In the genomic region with DNA sequence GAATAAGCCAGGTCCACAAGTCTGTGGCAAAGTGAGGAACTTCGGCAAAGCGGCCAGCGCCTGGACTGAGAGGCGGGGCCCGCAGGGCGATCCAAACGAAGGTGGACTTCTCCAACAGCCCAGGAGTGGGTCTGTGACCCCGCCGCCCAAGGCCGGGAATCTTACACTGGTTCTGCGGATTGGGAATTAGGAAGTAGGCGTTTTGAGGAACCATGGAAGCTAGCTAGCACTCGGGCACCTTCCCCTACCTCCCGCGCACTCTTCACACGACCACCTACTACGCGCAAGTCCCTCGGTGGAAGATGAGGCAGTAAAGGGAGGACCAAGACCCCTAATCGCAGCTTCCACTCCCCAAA, we compare ENCODE assay signal across 6 cellular contexts. TPM values are rescaled to one million over a fixed set of nuclear protein-coding genes. Genes with fewer than 3 reads are reported as not detected.
A peak's percentile ranks its signal among the peaks of the same experiment; 100 is the strongest.
DNase-seq lines count a peak whose midpoint lies in the region.

No MANE protein-coding gene starts in this region.

- H4K5ac ChIP-seq in mesendoderm (ENCODE audit: low read length) = no peak overlapping the region

- DNase-seq in CD1c-positive myeloid dendritic cell (ENCODE audit: extremely low spot score) = peak; percentile 39
- no peak for DNase-seq in activated T-helper 2 cell treated with anti-CD3 and anti-CD28 coated beads, Interferon-gamma antibody, Interleukin-2, Interleukin-4, amounts not matched to agents 10 μg/mL and 5 μg/mL and 100 μg/mL, durations not matched to agents 14 hours and 24 hours and 36 hours (ENCODE audit: low spot score)
- no peak for DNase-seq in mesendoderm
- DNase-seq in hepatic stellate cell (ENCODE audit: low spot score) = no peak
- no peak for DNase-seq in HT-29 (ENCODE audit: low spot score)
- DNase-seq in NCI-H748 treated with DMSO at 0.1 percent for 48 hours (lab: John Stamatoyannopoulos, UW) = no peak

- H3K36me3 Mint-ChIP-seq in activated T-helper 2 cell treated with anti-CD3 and anti-CD28 coated beads, Interferon-gamma antibody, Interleukin-2, Interleukin-4, amounts not matched to agents 10 μg/mL and 5 μg/mL and 100 μg/mL, durations not matched to agents 14 hours and 24 hours and 36 hours (ENCODE audit: low read depth) = peaks cover 36% of the 10 kb centered on the region

- H2BK5ac ChIP-seq in mesendoderm (ENCODE audit: low read length) = no peak overlapping the region

- H2AK5ac ChIP-seq in mesendoderm (ENCODE audit: low read length) = no peak overlapping the region

- no peak overlapping the region for H4K8ac ChIP-seq in mesendoderm (ENCODE audit: low read depth, low read length)

- H3K9ac ChIP-seq in mesendoderm (ENCODE audit: low read length) = peak overlapping the region; percentile 91

- H3K4me1 ChIP-seq in mesendoderm (ENCODE audit: control insufficient read depth, low read depth, low read length) = peaks cover 3% of the 10 kb centered on the region

- H3K4me1 Mint-ChIP-seq in activated T-helper 2 cell treated with anti-CD3 and anti-CD28 coated beads, Interferon-gamma antibody, Interleukin-2, Interleukin-4, amounts not matched to agents 10 μg/mL and 5 μg/mL and 100 μg/mL, durations not matched to agents 14 hours and 24 hours and 36 hours (ENCODE audit: low read depth) = peaks cover 40% of the 10 kb centered on the region

- peak overlapping the region; percentile 61 for H3K4me3 Mint-ChIP-seq in activated T-helper 2 cell treated with anti-CD3 and anti-CD28 coated beads, Interferon-gamma antibody, Interleukin-2, Interleukin-4, amounts not matched to agents 10 μg/mL and 5 μg/mL and 100 μg/mL, durations not matched to agents 14 hours and 24 hours and 36 hours (ENCODE audit: low read depth)

- no peak overlapping the region for H2BK15ac ChIP-seq in mesendoderm (replicated peaks; ENCODE audit: low read depth)

- intact Hi-C loops in activated T-helper 2 cell treated with anti-CD3 and anti-CD28 coated beads, Interferon-gamma antibody, Interleukin-2, Interleukin-4, amounts not matched to agents 10 μg/mL and 5 μg/mL and 100 μg/mL, durations not matched to agents 14 hours and 24 hours and 36 hours (cut with micrococcal nuclease) = loop anchor here (5.0 kb wide), 1 partner anchor 195 kb away; the partner anchor contains the start of gene ZNF800

- no peaks in the 10 kb centered on the region for H3K27me3 Mint-ChIP-seq in activated T-helper 2 cell treated with anti-CD3 and anti-CD28 coated beads, Interferon-gamma antibody, Interleukin-2, Interleukin-4, amounts not matched to agents 10 μg/mL and 5 μg/mL and 100 μg/mL, durations not matched to agents 14 hours and 24 hours and 36 hours (ENCODE audit: low read depth)

- H3K4me2 ChIP-seq in mesendoderm (ENCODE audit: low read length) = peak overlapping the region; percentile 97

- H2BK120ac ChIP-seq in mesendoderm (ENCODE audit: low read depth, low read length) = no peak overlapping the region

- H3K36me3 ChIP-seq in mesendoderm (ENCODE audit: control insufficient read depth, insufficient read depth, low read length) = peaks cover 9% of the 10 kb centered on the region

- no CpG with 5 or more reads among the region's 20 CpGs for WGBS in mesendoderm (ENCODE audit: extremely low coverage, insufficient coverage, low lambda C conversion rate)

- no peak overlapping the region for H3K4ac ChIP-seq in mesendoderm (ENCODE audit: low read depth, low read length)

- H3K18ac ChIP-seq in mesendoderm (ENCODE audit: low read length) = peak overlapping the region; percentile 45

- H3K9me3 Mint-ChIP-seq in activated T-helper 2 cell treated with anti-CD3 and anti-CD28 coated beads, Interferon-gamma antibody, Interleukin-2, Interleukin-4, amounts not matched to agents 10 μg/mL and 5 μg/mL and 100 μg/mL, durations not matched to agents 14 hours and 24 hours and 36 hours = no peaks in the 10 kb centered on the region

- no peak overlapping the region for H3K27ac Mint-ChIP-seq in activated T-helper 2 cell treated with anti-CD3 and anti-CD28 coated beads, Interferon-gamma antibody, Interleukin-2, Interleukin-4, amounts not matched to agents 10 μg/mL and 5 μg/mL and 100 μg/mL, durations not matched to agents 14 hours and 24 hours and 36 hours

- peak overlapping the region; percentile 97 for H3K56ac ChIP-seq in mesendoderm (ENCODE audit: low read length)

- peaks cover 22% of the 10 kb centered on the region for H3K79me1 ChIP-seq in mesendoderm (ENCODE audit: low read length)

- H3K27ac ChIP-seq in mesendoderm (ENCODE audit: low read depth, low read length) = no peak overlapping the region

- no peaks in the 10 kb centered on the region for H3K27me3 ChIP-seq in mesendoderm (ENCODE audit: insufficient read depth, low read length, poor library complexity)

- H3K79me2 ChIP-seq in mesendoderm (ENCODE audit: control insufficient read depth, insufficient read depth, low read length) = peaks cover 14% of the 10 kb centered on the region

- H3K23ac ChIP-seq in mesendoderm (ENCODE audit: low read length) = peak overlapping the region; percentile 97

- H3K4me3 ChIP-seq in mesendoderm (ENCODE audit: low read length) = peak overlapping the region; percentile 60

RNA-seq across cellular contexts. Expression of gene ARF5, which starts 0.6 kb away (rescaled TPM):
- total RNA-seq in activated T-helper 2 cell treated with anti-CD3 and anti-CD28 coated beads, Interferon-gamma antibody, Interleukin-2, Interleukin-4, amounts not matched to agents 10 μg/mL and 5 μg/mL and 100 μg/mL, durations not matched to agents 14 hours and 24 hours and 36 hours = 133 TPM in 2 replicates
- polyA plus RNA-seq in mesendoderm (2013, experiment 1 of 2) = 102 TPM
- 97.3 TPM for polyA plus RNA-seq in mesendoderm (2013, experiment 2 of 2)
- 349 and 366 TPM in 2 replicates for total RNA-seq in HT-29 (2014; rRNA removed; shearing (Covaris generic))

RNA-seq across cellular contexts. Expression of gene GCC1, which starts 2.2 kb away (rescaled TPM):
- total RNA-seq in activated T-helper 2 cell treated with anti-CD3 and anti-CD28 coated beads, Interferon-gamma antibody, Interleukin-2, Interleukin-4, amounts not matched to agents 10 μg/mL and 5 μg/mL and 100 μg/mL, durations not matched to agents 14 hours and 24 hours and 36 hours = 14.4 and 15.1 TPM in 2 replicates
- polyA plus RNA-seq in mesendoderm (2013, experiment 1 of 2) = 7.3 TPM
- polyA plus RNA-seq in mesendoderm (2013, experiment 2 of 2) = 7.7 TPM
- 14.7 and 15.1 TPM in 2 replicates for total RNA-seq in HT-29 (2014; rRNA removed; shearing (Covaris generic))

RNA-seq across cellular contexts. Expression of gene FSCN3, which starts 5.9 kb away (rescaled TPM):
- 0.99 and 1.4 TPM in 2 replicates for total RNA-seq in activated T-helper 2 cell treated with anti-CD3 and anti-CD28 coated beads, Interferon-gamma antibody, Interleukin-2, Interleukin-4, amounts not matched to agents 10 μg/mL and 5 μg/mL and 100 μg/mL, durations not matched to agents 14 hours and 24 hours and 36 hours
- polyA plus RNA-seq in mesendoderm (2013, experiment 1 of 2) = 0.93 TPM
- 1.1 TPM for polyA plus RNA-seq in mesendoderm (2013, experiment 2 of 2)
- total RNA-seq in HT-29 (2014; rRNA removed; shearing (Covaris generic)) = 2.5 and 2.6 TPM in 2 replicates

RNA-seq across cellular contexts. Expression of gene PAX4, which starts 30.3 kb away (rescaled TPM):
- not detected in 2 replicates for total RNA-seq in activated T-helper 2 cell treated with anti-CD3 and anti-CD28 coated beads, Interferon-gamma antibody, Interleukin-2, Interleukin-4, amounts not matched to agents 10 μg/mL and 5 μg/mL and 100 μg/mL, durations not matched to agents 14 hours and 24 hours and 36 hours
- 0.24 TPM for polyA plus RNA-seq in mesendoderm (2013, experiment 1 of 2)
- polyA plus RNA-seq in mesendoderm (2013, experiment 2 of 2) = 0.24 TPM
- total RNA-seq in HT-29 (2014; rRNA removed; shearing (Covaris generic)) = 1.0 and 2.5 TPM in 2 replicates
